Comparison of ENCODE assay signal across 1 cellular context in the genomic region with DNA sequence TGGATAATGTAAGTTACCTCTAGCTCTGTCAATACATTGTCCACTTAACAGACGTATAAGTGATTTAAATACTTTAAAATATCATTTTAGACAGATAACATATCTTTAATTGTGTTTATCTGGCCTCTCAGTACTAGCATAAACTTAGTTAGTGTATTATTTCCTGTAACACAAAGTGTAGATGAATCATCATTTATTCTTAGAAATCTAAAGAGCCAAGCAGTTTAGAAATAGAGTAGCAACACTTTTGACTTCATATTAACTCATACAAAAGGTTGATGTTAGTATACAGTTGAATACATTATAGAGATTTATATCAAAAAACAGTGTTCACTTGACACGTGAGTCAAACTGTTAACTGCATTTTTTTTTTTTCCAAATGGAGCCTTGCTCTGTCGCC.
TF ChIP-seq lines count a peak whose summit lies in the region.

No MANE protein-coding gene starts in this region.

TF ChIP-seq in IMR-90, 13 proteins besides CTCF, POLR2A, EP300 and RAD21:
- TF ChIP-seq, protein P1, sequence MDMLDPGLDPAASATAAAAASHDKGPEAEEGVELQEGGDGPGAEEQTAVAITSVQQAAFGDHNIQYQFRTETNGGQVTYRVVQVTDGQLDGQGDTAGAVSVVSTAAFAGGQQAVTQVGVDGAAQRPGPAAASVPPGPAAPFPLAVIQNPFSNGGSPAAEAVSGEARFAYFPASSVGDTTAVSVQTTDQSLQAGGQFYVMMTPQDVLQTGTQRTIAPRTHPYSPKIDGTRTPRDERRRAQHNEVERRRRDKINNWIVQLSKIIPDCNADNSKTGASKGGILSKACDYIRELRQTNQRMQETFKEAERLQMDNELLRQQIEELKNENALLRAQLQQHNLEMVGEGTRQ (IDR thresholded peaks at IDR 0.05; ENCODE audit: low read depth, low read length) = no peak
- TF ChIP-seq NFE2L2 (IDR thresholded peaks at IDR 0.05; ENCODE audit: low read depth, low read length) (no peak), MAZ (IDR thresholded peaks at IDR 0.05; ENCODE audit: borderline replicate concordance, low read depth, low read length) (no peak), CEBPB (IDR thresholded peaks at IDR 0.05; ENCODE audit: low read depth, low read length) (no peak), RCOR1 (IDR thresholded peaks at IDR 0.05; ENCODE audit: insufficient replicate concordance, low read length) (no peak), SMC3 (IDR thresholded peaks at IDR 0.05; ENCODE audit: low read depth, low read length) (no peak), CHD1 (IDR thresholded peaks at IDR 0.05; ENCODE audit: low read depth, low read length) (no peak), MAFK (IDR thresholded peaks at IDR 0.05; ENCODE audit: low read depth, low read length) (no peak), BHLHE40 (IDR thresholded peaks at IDR 0.05; ENCODE audit: low read depth, low read length) (no peak), MXI1 (IDR thresholded peaks at IDR 0.05; ENCODE audit: borderline replicate concordance, low read depth, low read length) (no peak)
- TF ChIP-seq, protein P2, sequence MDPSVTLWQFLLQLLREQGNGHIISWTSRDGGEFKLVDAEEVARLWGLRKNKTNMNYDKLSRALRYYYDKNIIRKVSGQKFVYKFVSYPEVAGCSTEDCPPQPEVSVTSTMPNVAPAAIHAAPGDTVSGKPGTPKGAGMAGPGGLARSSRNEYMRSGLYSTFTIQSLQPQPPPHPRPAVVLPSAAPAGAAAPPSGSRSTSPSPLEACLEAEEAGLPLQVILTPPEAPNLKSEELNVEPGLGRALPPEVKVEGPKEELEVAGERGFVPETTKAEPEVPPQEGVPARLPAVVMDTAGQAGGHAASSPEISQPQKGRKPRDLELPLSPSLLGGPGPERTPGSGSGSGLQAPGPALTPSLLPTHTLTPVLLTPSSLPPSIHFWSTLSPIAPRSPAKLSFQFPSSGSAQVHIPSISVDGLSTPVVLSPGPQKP (IDR thresholded peaks at IDR 0.05; ENCODE audit: borderline replicate concordance, low read depth, low read length) = no peak
